ENCODE assay signal across 8 cellular contexts in genomic region chr19:37505958-37506386, GRCh38. TPM values are rescaled to one million over a fixed set of nuclear protein-coding genes. Genes with fewer than 3 reads are reported as not detected.
DNase-seq lines count a peak whose midpoint lies in the region; ATAC-seq and TF ChIP-seq lines count a peak whose summit lies in the region.

No MANE protein-coding gene starts in this region.

- TF ChIP-seq CTCF in AG04449 (IDR thresholded peaks at IDR 0.05; ENCODE audit: insufficient read depth, low read length, missing control alignments) (no peak), cardiac fibroblast (IDR thresholded peaks at IDR 0.05; ENCODE audit: low read depth, low read length) (no peak), mucosa of descending colon (IDR thresholded peaks at IDR 0.05) (no peak)

- POLR2A ChIA-PET in AG04449 (lab: Yijun Ruan, JAX): no interaction called here

- CTCF ChIA-PET in AG04449 (lab: Yijun Ruan, JAX): no interaction called here

- intact Hi-C loops in mucosa of descending colon (cut with DNase I, micrococcal nuclease): no loop called here

- ATAC-seq in HG02642 (IDR thresholded peaks at IDR 0.05; ENCODE audit: poor library complexity, unreplicated experiment) (peak; percentile 18), mucosa of descending colon (peak; percentile 10), HG03457 (IDR thresholded peaks at IDR 0.05; ENCODE audit: unreplicated experiment) (no peak)

- DNase-seq in AG04449 (ENCODE audit: low read depth, low spot score): no peak
- DNase-seq in cardiac fibroblast (ENCODE audit: low read depth in 2 of 2): no peak
- peak in 1 of 3 donors; percentile 25 for DNase-seq in mucosa of descending colon
- no peak for DNase-seq in HAP-1 (ENCODE audit: low spot score in 2 of 2)
- DNase-seq in KBM-7: no peak
- DNase-seq in GDM1 (lab: John Stamatoyannopoulos, UW): no peak

- H3K36me3 ChIP-seq in mucosa of descending colon (ENCODE audit: low read depth) (no peaks in the 10 kb centered on the region), HAP-1 (replicated peaks) (no peaks in the 10 kb centered on the region)

- H3K4me1 ChIP-seq in mucosa of descending colon (ENCODE audit: low read depth): peaks cover 4% of the 10 kb centered on the region
- H3K4me1 ChIP-seq in HAP-1: no peaks in the 10 kb centered on the region

- H3K9me3 ChIP-seq in mucosa of descending colon: peaks cover 26% of the 10 kb centered on the region
- H3K9me3 ChIP-seq in HAP-1: no peaks in the 10 kb centered on the region

- in situ Hi-C loops in HAP-1 (cut with MboI; ENCODE audit: low sequenced_read_pairs) (no loop called here), KBM-7 (cut with MboI; ENCODE audit: low pct_unique_long_range_greater_than_20kb, low sequenced_read_pairs) (no loop called here)

- no peaks in the 10 kb centered on the region for H3K27me3 ChIP-seq in HAP-1 (ENCODE audit: low read depth)

- H3K4me3 ChIP-seq in AG04449 (ENCODE audit: low read depth, low read length) (peak overlapping the region; percentile 65), cardiac fibroblast (replicated peaks in 1 of 2; ENCODE audit: low read depth in 2 of 2, low read length in 2 of 2) (peak overlapping the region; percentile 60 to 64), mucosa of descending colon (peak overlapping the region; percentile 47), HAP-1 (no peak overlapping the region)

RNA-seq across cellular contexts. Expression of gene ZNF793, which starts 0.8 kb away (rescaled TPM):
- total RNA-seq in mucosa of descending colon: 1 to 10 TPM; 3.8 to 6.6 (median 6.0) TPM

RNA-seq across cellular contexts. Expression of gene ZNF570, which starts 36.8 kb away (rescaled TPM):
- 1 to 10 TPM; 2.9 to 7.8 (median 3.7) TPM for total RNA-seq in mucosa of descending colon

RNA-seq across cellular contexts. Expression of gene ZNF569, which starts 38.7 kb away (rescaled TPM):
- 1 to 10 TPM; 1.8 to 6.3 (median 2.1) TPM for total RNA-seq in mucosa of descending colon
